ENCODE assay signal across 40 cellular contexts in the genomic region with DNA sequence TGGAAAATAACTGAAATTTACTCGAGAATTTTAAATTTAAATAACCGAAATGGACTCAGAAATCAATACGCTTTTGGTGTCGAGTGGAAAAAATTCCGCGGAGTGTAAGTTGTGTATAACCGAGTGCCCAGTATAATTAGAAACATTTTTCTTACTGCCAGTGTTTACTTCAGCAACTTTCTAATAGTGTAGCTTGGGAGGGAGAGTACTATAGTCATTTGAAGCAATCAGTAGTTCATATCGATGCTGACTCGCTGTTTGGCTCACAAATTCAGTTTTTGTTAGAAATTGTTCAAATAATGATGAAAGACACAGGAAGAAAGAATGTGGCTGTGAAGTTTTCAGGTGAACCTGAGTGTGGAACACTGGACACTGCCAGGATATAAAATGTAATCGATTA.
"Had no signal": no experiment of that assay in that cellular context is flagged by ENCODE, and none has a peak within 500 bp of the region (broad histone marks: within the 10 kb centered on the region; RNA-seq: fewer than 3 reads in every experiment).

No MANE protein-coding gene starts in this region.

- FAIRE-seq: bronchial epithelial cell, TTC549 had no signal

- H3K27me3 ChIP-seq: ascending aorta, cardiac muscle cell had no signal

- DNase-seq: activated CD4-positive, alpha-beta memory T cell treated with anti-CD3 and anti-CD28 coated beads, Interleukin-2, amount 10 ng/mL, durations not matched to agents 7 days and 5 days; activated CD4-positive, alpha-beta T cell treated with anti-CD3 and anti-CD28 coated beads for 1 hour; activated CD4-positive, alpha-beta T cell treated with anti-CD3 and anti-CD28 coated beads for 36 hours; activated CD4-positive, alpha-beta T cell treated with anti-CD3 and anti-CD28 coated beads for 48 hours; activated CD4-positive, alpha-beta T cell treated with anti-CD3 and anti-CD28 coated beads, Interleukin-2, amount 10 ng/mL, durations not matched to agents 7 days and 5 days; activated CD4-positive, alpha-beta T cell treated with anti-CD3 and anti-CD28 coated beads, Interleukin-2, amount 50 U/mL, for 48 hours; activated CD4-positive, CD25-positive, alpha-beta regulatory T cell; activated CD8-positive, alpha-beta memory T cell treated with anti-CD3 and anti-CD28 coated beads for 24 hours; activated CD8-positive, alpha-beta memory T cell treated with anti-CD3 and anti-CD28 coated beads, Interleukin-2, amount 10 ng/mL, durations not matched to agents 7 days and 5 days; activated CD8-positive, alpha-beta memory T cell treated with anti-CD3 and anti-CD28 coated beads, Interleukin-2, amount 50 U/mL, for 48 hours; activated CD8-positive, alpha-beta T cell treated with anti-CD3 and anti-CD28 coated beads, Interleukin-2, amount 10 ng/mL, durations not matched to agents 7 days and 5 days; activated effector memory CD4-positive, alpha-beta T cell treated with Interleukin-2 at 50 U/mL for 16 hours; activated gamma-delta T cell; activated naive CD4-positive, alpha-beta T cell treated with anti-CD3 and anti-CD28 coated beads, Interleukin-2, amount 10 ng/mL, durations not matched to agents 7 days and 5 days; activated naive CD4-positive, alpha-beta T cell treated with Interleukin-2 at 50 U/mL for 16 hours; activated naive CD8-positive, alpha-beta T cell treated with anti-CD3 and anti-CD28 coated beads, Interleukin-2, amount 10 ng/mL, durations not matched to agents 7 days and 5 days; activated naive CD8-positive, alpha-beta T cell treated with anti-CD3 and anti-CD28 coated beads, Interleukin-2, amount 50 U/mL, for 24 hours; activated T-cell treated with anti-CD3 and anti-CD28 coated beads, Interleukin-2, amount 50 U/mL, for 24 hours; activated T-cell treated with anti-CD3 and anti-CD28 coated beads, Interleukin-2, amount 50 U/mL, for 48 hours; amygdala; anterior cingulate cortex; caudate nucleus; cerebellar nuclear complex; T-helper 1 cell; T-helper 2 cell; T-helper 9 cell; WERI-Rb-1 had no signal

- ATAC-seq: activated CD4-positive, alpha-beta T cell treated with anti-CD3 and anti-CD28 coated beads for 36 hours; activated CD4-positive, CD25-positive, alpha-beta regulatory T cell treated with anti-CD3 and anti-CD28 coated beads, Interleukin-2, amount 50 U/mL, for 24 hours; activated CD8-positive, alpha-beta memory T cell treated with anti-CD3 and anti-CD28 coated beads, Interleukin-2, amount 10 ng/mL, durations not matched to agents 7 days and 5 days; activated CD8-positive, alpha-beta T cell treated with anti-CD3 and anti-CD28 coated beads, Interleukin-2, amount 10 ng/mL, durations not matched to agents 7 days and 5 days; activated naive CD8-positive, alpha-beta T cell treated with anti-CD3 and anti-CD28 coated beads, Interleukin-2, amount 50 U/mL, for 24 hours; WTC11 had no signal

- H3K4me3 ChIP-seq: ascending aorta, cardiac muscle cell had no signal

- H3K27ac Mint-ChIP-seq: activated CD4-positive, alpha-beta memory T cell treated with anti-CD3 and anti-CD28 coated beads, Interleukin-2, amount 10 ng/mL, durations not matched to agents 7 days and 5 days; activated CD4-positive, alpha-beta T cell treated with anti-CD3 and anti-CD28 coated beads for 36 hours; activated CD4-positive, alpha-beta T cell treated with anti-CD3 and anti-CD28 coated beads, Interleukin-2, amount 10 ng/mL, durations not matched to agents 7 days and 5 days; activated CD8-positive, alpha-beta memory T cell treated with anti-CD3 and anti-CD28 coated beads, Interleukin-2, amount 10 ng/mL, durations not matched to agents 7 days and 5 days; activated CD8-positive, alpha-beta T cell treated with anti-CD3 and anti-CD28 coated beads, Interleukin-2, amount 10 ng/mL, durations not matched to agents 7 days and 5 days; activated naive CD4-positive, alpha-beta T cell treated with anti-CD3 and anti-CD28 coated beads, Interleukin-2, amount 10 ng/mL, durations not matched to agents 7 days and 5 days; activated naive CD4-positive, alpha-beta T cell treated with anti-CD3 and anti-CD28 coated beads, Interleukin-2, amount 50 U/mL, for 24 hours; activated naive CD8-positive, alpha-beta T cell; activated naive CD8-positive, alpha-beta T cell treated with anti-CD3 and anti-CD28 coated beads, Interleukin-2, amount 10 ng/mL, durations not matched to agents 7 days and 5 days; activated naive CD8-positive, alpha-beta T cell treated with anti-CD3 and anti-CD28 coated beads, Interleukin-2, amount 50 U/mL, for 24 hours; activated T-cell treated with anti-CD3 and anti-CD28 coated beads, Interleukin-2, amount 50 U/mL, for 24 hours; activated T-helper 2 cell treated with anti-CD3 and anti-CD28 coated beads, Interferon-gamma antibody, Interleukin-2, Interleukin-4, amounts not matched to agents 10 μg/mL and 5 μg/mL and 100 μg/mL, durations not matched to agents 14 hours and 24 hours and 36 hours; T-helper 1 cell treated with Interleukin-12 subunit alpha and Interleukin-12 subunit beta and Interleukin-4 antibody, amounts not matched to agents 30 μg/mL and 1 μg/mL, for 36 hours; T-helper 2 cell treated with Interferon-gamma antibody and Interleukin-4, amounts not matched to agents 5 μg/mL and 100 μg/mL, for 36 hours; WTC11 had no signal

- H3K4me1 Mint-ChIP-seq: activated CD4-positive, alpha-beta memory T cell treated with anti-CD3 and anti-CD28 coated beads, Interleukin-2, amount 10 ng/mL, durations not matched to agents 7 days and 5 days; activated CD4-positive, alpha-beta T cell treated with anti-CD3 and anti-CD28 coated beads for 36 hours; activated CD8-positive, alpha-beta memory T cell treated with anti-CD3 and anti-CD28 coated beads, Interleukin-2, amount 10 ng/mL, durations not matched to agents 7 days and 5 days; activated naive CD4-positive, alpha-beta T cell treated with anti-CD3 and anti-CD28 coated beads, Interleukin-2, amount 10 ng/mL, durations not matched to agents 7 days and 5 days; activated naive CD4-positive, alpha-beta T cell treated with anti-CD3 and anti-CD28 coated beads, Interleukin-2, amount 50 U/mL, for 24 hours; activated naive CD8-positive, alpha-beta T cell treated with anti-CD3 and anti-CD28 coated beads, Interleukin-2, amount 10 ng/mL, durations not matched to agents 7 days and 5 days; activated naive CD8-positive, alpha-beta T cell treated with anti-CD3 and anti-CD28 coated beads, Interleukin-2, amount 50 U/mL, for 24 hours; central memory CD8-positive, alpha-beta T cell had no signal

- H3K27me3 Mint-ChIP-seq: activated CD4-positive, alpha-beta memory T cell treated with anti-CD3 and anti-CD28 coated beads, Interleukin-2, amount 10 ng/mL, durations not matched to agents 7 days and 5 days; activated CD4-positive, alpha-beta T cell treated with anti-CD3 and anti-CD28 coated beads for 36 hours; activated CD4-positive, alpha-beta T cell treated with anti-CD3 and anti-CD28 coated beads, Interleukin-2, amount 10 ng/mL, durations not matched to agents 7 days and 5 days; activated CD8-positive, alpha-beta memory T cell treated with anti-CD3 and anti-CD28 coated beads, Interleukin-2, amount 10 ng/mL, durations not matched to agents 7 days and 5 days; activated naive CD4-positive, alpha-beta T cell treated with anti-CD3 and anti-CD28 coated beads, Interleukin-2, amount 10 ng/mL, durations not matched to agents 7 days and 5 days; activated naive CD4-positive, alpha-beta T cell treated with anti-CD3 and anti-CD28 coated beads, Interleukin-2, amount 50 U/mL, for 24 hours; activated naive CD8-positive, alpha-beta T cell treated with anti-CD3 and anti-CD28 coated beads, Interleukin-2, amount 10 ng/mL, durations not matched to agents 7 days and 5 days; brain had no signal

- H3K36me3 Mint-ChIP-seq: activated CD8-positive, alpha-beta memory T cell treated with anti-CD3 and anti-CD28 coated beads, Interleukin-2, amount 10 ng/mL, durations not matched to agents 7 days and 5 days; activated naive CD4-positive, alpha-beta T cell treated with anti-CD3 and anti-CD28 coated beads, Interleukin-2, amount 10 ng/mL, durations not matched to agents 7 days and 5 days; activated naive CD8-positive, alpha-beta T cell; activated naive CD8-positive, alpha-beta T cell treated with anti-CD3 and anti-CD28 coated beads, Interleukin-2, amount 10 ng/mL, durations not matched to agents 7 days and 5 days had no signal

- H3K27ac ChIP-seq: ascending aorta, cardiac muscle cell, WERI-Rb-1 had no signal

- H3K4me3 Mint-ChIP-seq: activated CD4-positive, alpha-beta memory T cell treated with anti-CD3 and anti-CD28 coated beads, Interleukin-2, amount 10 ng/mL, durations not matched to agents 7 days and 5 days; activated CD4-positive, alpha-beta T cell treated with anti-CD3 and anti-CD28 coated beads for 36 hours; activated CD4-positive, alpha-beta T cell treated with anti-CD3 and anti-CD28 coated beads, Interleukin-2, amount 10 ng/mL, durations not matched to agents 7 days and 5 days; activated CD8-positive, alpha-beta memory T cell treated with anti-CD3 and anti-CD28 coated beads, Interleukin-2, amount 10 ng/mL, durations not matched to agents 7 days and 5 days; activated CD8-positive, alpha-beta T cell treated with anti-CD3 and anti-CD28 coated beads, Interleukin-2, amount 10 ng/mL, durations not matched to agents 7 days and 5 days; activated naive CD4-positive, alpha-beta T cell treated with anti-CD3 and anti-CD28 coated beads, Interleukin-2, amount 10 ng/mL, durations not matched to agents 7 days and 5 days; activated naive CD4-positive, alpha-beta T cell treated with anti-CD3 and anti-CD28 coated beads, Interleukin-2, amount 50 U/mL, for 24 hours; activated naive CD8-positive, alpha-beta T cell; activated naive CD8-positive, alpha-beta T cell treated with anti-CD3 and anti-CD28 coated beads, Interleukin-2, amount 10 ng/mL, durations not matched to agents 7 days and 5 days; activated naive CD8-positive, alpha-beta T cell treated with anti-CD3 and anti-CD28 coated beads, Interleukin-2, amount 50 U/mL, for 24 hours; activated T-cell treated with anti-CD3 and anti-CD28 coated beads, Interleukin-2, amount 50 U/mL, for 24 hours; brain; central memory CD8-positive, alpha-beta T cell; T-helper 1 cell treated with Interleukin-12 subunit alpha and Interleukin-12 subunit beta and Interleukin-4 antibody, amounts not matched to agents 30 μg/mL and 1 μg/mL, for 36 hours; T-helper 2 cell treated with Interferon-gamma antibody and Interleukin-4, amounts not matched to agents 5 μg/mL and 100 μg/mL, for 36 hours; WTC11 had no signal

- H3K36me3 ChIP-seq: cardiac muscle cell, WERI-Rb-1 had no signal
